In genomic region chr2:68468801-68469200, GRCh38 we compare ENCODE assay signal across 13 cellular contexts. TPM values are rescaled to one million over a fixed set of nuclear protein-coding genes. Genes with fewer than 3 reads are reported as not detected.
DNase-seq lines count a peak whose midpoint lies in the region; ATAC-seq, FAIRE-seq and TF ChIP-seq lines count a peak whose summit lies in the region.
"Had no signal": no experiment of that assay in that cellular context is flagged by ENCODE, and none has a peak within 500 bp of the region (broad histone marks: within the 10 kb centered on the region; RNA-seq: fewer than 3 reads in every experiment).

No MANE protein-coding gene starts in this region.

- BruUV-seq in HepG2 (replicated peaks; lab: Mats Ljungman, UMichigan) = no TSS peak

- FAIRE-seq in HepG2 (lab: Jason Lieb, UNC) = no peak

- 67% methylated on average over 2 of the region's 2 CpGs for WGBS in HepG2 (ENCODE audit: low lambda C conversion rate)
- 79% methylated on average over 2 of the region's 2 CpGs for WGBS in right lobe of liver (ENCODE audit: insufficient coverage, low coverage, low lambda C conversion rate, missing lambda C conversion rate)
- WGBS in tibial nerve, 2 donors = 86 to 88% methylated on average over 2 of the region's 2 CpGs

- no peak for TF ChIP-seq CTCF in HepG2 (CRISPR knock-in tag; IDR thresholded peaks at IDR 0.05)
- no peak for TF ChIP-seq CTCF in right lobe of liver (IDR thresholded peaks at IDR 0.05)
- no peak for TF ChIP-seq CTCF in tibial nerve (IDR thresholded peaks at IDR 0.05)

- H3K36me3 ChIP-seq in HepG2 (replicated peaks in 1 of 2; ENCODE audit: control insufficient read depth in 1 of 2, insufficient read depth in 2 of 2, low read length in 2 of 2) = no peaks in the 10 kb centered on the region
- H3K36me3 ChIP-seq in right lobe of liver = no peaks in the 10 kb centered on the region
- no peaks in the 10 kb centered on the region for H3K36me3 ChIP-seq in SK-N-MC (ENCODE audit: insufficient read depth, low read length)
- H3K36me3 ChIP-seq in iPS-18a (ENCODE audit: control insufficient read depth, low read depth, low read length) = no peaks in the 10 kb centered on the region
- no peaks in the 10 kb centered on the region for H3K36me3 ChIP-seq in tibial nerve
- H3K36me3 ChIP-seq: vagina had no signal

- ATAC-seq in HepG2 = no peak
- ATAC-seq in right lobe of liver = no peak
- ATAC-seq: body of pancreas had no signal

- POLR2A ChIA-PET in HepG2 (lab: Yijun Ruan, JAX) = interaction anchor here (1.3 kb wide), 1 partner anchor 217 kb away, joined by 3 read pairs; the partner anchor contains the start of gene PPP3R1

- H3K27ac ChIP-seq in HepG2 (ENCODE audit: extremely low read length, insufficient read depth, low read length) = no peak overlapping the region
- H3K27ac ChIP-seq in right lobe of liver = no peak overlapping the region
- H3K27ac ChIP-seq in SK-N-MC = no peak overlapping the region
- H3K27ac ChIP-seq in iPS-18a (ENCODE audit: low read length) = no peak overlapping the region
- no peak overlapping the region for H3K27ac ChIP-seq in tibial nerve
- H3K27ac ChIP-seq: body of pancreas had no signal

- H3K9me3 ChIP-seq in HepG2 (ENCODE audit: low read length) (no peaks in the 10 kb centered on the region), right lobe of liver (no peaks in the 10 kb centered on the region), SK-N-MC (ENCODE audit: low read depth, low read length) (no peaks in the 10 kb centered on the region), iPS-18a (ENCODE audit: control insufficient read depth, low read depth, low read length) (no peaks in the 10 kb centered on the region), tibial nerve (no peaks in the 10 kb centered on the region)
- H3K9me3 ChIP-seq: body of pancreas, vagina had no signal

- in situ Hi-C loops in HepG2 (cut with HindIII; ENCODE audit: extremely low pct_ligation_motif_present, low pct_unique_long_range_greater_than_20kb) = loop anchor here (5.0 to 10.0 kb wide), 2 partner anchors 238 to 456 kb away; no protein-coding TSS in a partner anchor

- H3K4me3 ChIP-seq in HepG2 (replicated peaks in 1 of 3; ENCODE audit: insufficient read depth in 1 of 3, low read depth in 2 of 3, low read length in 3 of 3) (no peak overlapping the region; a peak in 2 of 6 replicates), right lobe of liver (no peak overlapping the region), SK-N-MC (peak overlapping the region; percentile 95), iPS-18a (ENCODE audit: low read length) (peak overlapping the region; percentile 91), tibial nerve (no peak overlapping the region)

- TF ChIP-seq EP300 in HepG2 (IDR thresholded peaks at IDR 0.05; ENCODE audit: low read depth in 2 of 2, low read length in 2 of 2) (no peak), HepG2 (CRISPR knock-in tag; IDR thresholded peaks at IDR 0.05; ENCODE audit: borderline replicate concordance) (no peak), tibial nerve (IDR thresholded peaks at IDR 0.05) (no peak)

- H4K20me1 ChIP-seq in HepG2 (ENCODE audit: insufficient read depth, low read length) = no peaks in the 10 kb centered on the region

- no peak for TF ChIP-seq POLR2A in HepG2 (IDR thresholded peaks at IDR 0.05; ENCODE audit: insufficient read depth in 1 of 2, low read depth in 2 of 2, low read length in 2 of 2)
- TF ChIP-seq POLR2A in right lobe of liver (IDR thresholded peaks at IDR 0.05) = no peak
- TF ChIP-seq POLR2A in tibial nerve (IDR thresholded peaks at IDR 0.05) = no peak

- CTCF ChIA-PET in HepG2 (lab: Yijun Ruan, JAX; ENCODE audit: low intra/inter-chr PET ratio, low total read pairs) = no interaction called here

- no peaks in the 10 kb centered on the region for H3K79me2 ChIP-seq in HepG2 (ENCODE audit: insufficient read depth, low read length)

- TF ChIP-seq RAD21 in HepG2 (CRISPR knock-in tag; IDR thresholded peaks at IDR 0.05) = no peak

- DNase-seq in HepG2 (ENCODE audit: low spot score) = no peak
- no peak for DNase-seq in right lobe of liver
- no peak for DNase-seq in SK-N-MC (ENCODE audit: low read depth, low spot score)
- no peak for DNase-seq in tibial nerve (ENCODE audit: low spot score in 2 of 2)
- DNase-seq in NCI-H526 (lab: John Stamatoyannopoulos, UW) = no peak
- DNase-seq in LoVo (ENCODE audit: low spot score) = no peak
- DNase-seq in NCI-H446 (lab: John Stamatoyannopoulos, UW) = no peak
- DNase-seq: activated CD4-positive, alpha-beta T cell treated with anti-CD3 and anti-CD28 coated beads for 48 hours; body of pancreas; NCI-H2029; Right ventricle myocardium superior had no signal

- intact Hi-C loops in HepG2 (cut with micrococcal nuclease; ENCODE audit: unreplicated experiment) = no loop called here
- intact Hi-C loops in right lobe of liver (cut with DNase I) = loop anchor here (10.0 kb wide), 2 partner anchors 246 to 456 kb away; no protein-coding TSS in a partner anchor

- no peak overlapping the region for H3K9ac ChIP-seq in HepG2 (ENCODE audit: insufficient read depth, low read depth, low read length)
- no peak overlapping the region for H3K9ac ChIP-seq in SK-N-MC (ENCODE audit: insufficient read length)
- no peak overlapping the region for H3K9ac ChIP-seq in iPS-18a (ENCODE audit: low read length)

- peak overlapping the region; percentile 68 for H3K4me2 ChIP-seq in HepG2 (ENCODE audit: low read depth, low read length)

- H2AFZ ChIP-seq in HepG2 (ENCODE audit: low read length) = no peak overlapping the region

- H3K27me3 ChIP-seq in HepG2 (ENCODE audit: control insufficient read depth in 1 of 2, insufficient read depth in 2 of 2, low read length in 2 of 2) = no peaks in the 10 kb centered on the region; a peak in 1 of 5 replicates
- no peaks in the 10 kb centered on the region for H3K27me3 ChIP-seq in right lobe of liver
- H3K27me3 ChIP-seq in iPS-18a (ENCODE audit: control insufficient read depth, insufficient read depth, low read length) = no peaks in the 10 kb centered on the region
- no peaks in the 10 kb centered on the region for H3K27me3 ChIP-seq in tibial nerve
- H3K27me3 ChIP-seq: body of pancreas, vagina had no signal

- H3K4me1 ChIP-seq in HepG2 (ENCODE audit: insufficient read depth, low read length) (peaks cover 28% of the 10 kb centered on the region), right lobe of liver (peaks cover 0 to 14% (median 0%) of the 10 kb centered on the region in 4 donors), iPS-18a (ENCODE audit: control insufficient read depth, low read depth, low read length) (peaks cover 6% of the 10 kb centered on the region), tibial nerve (peaks cover 0 to 20% (median 0%) of the 10 kb centered on the region in 4 donors)

RNA-seq across cellular contexts. Expression of gene APLF, which starts 1.4 kb away (rescaled TPM):
- 2.0 and 2.2 TPM in 2 replicates for total RNA-seq in HepG2 (2016; rRNA removed; fragmentation: Illumina TruSeq; extraction: Trizol)
- 13.5 and 14.5 TPM in 2 replicates for total RNA-seq in HepG2 (2016; cell fraction: cytosol; rRNA removed; fragmentation: Illumina TruSeq; extraction: Trizol; ENCODE audit: low read depth)
- total RNA-seq in HepG2 (2016; cell fraction: insoluble cytoplasmic fraction; rRNA removed; fragmentation: Illumina TruSeq; extraction: Trizol) = 1.7 and 2.3 TPM in 2 replicates
- total RNA-seq in HepG2 (2016; cell fraction: membrane; rRNA removed; fragmentation: Illumina TruSeq; extraction: Trizol) = 7.8 and 9.4 TPM in 2 replicates
- 2.2 and 2.3 TPM in 2 replicates for total RNA-seq in HepG2 (2016; cell fraction: nucleus; rRNA removed; fragmentation: Illumina TruSeq; extraction: Trizol)
- polyA plus RNA-seq in HepG2 (2011; rRNA removed) = 0.45 and 0.57 TPM in 2 replicates
- 0.24 and 0.33 TPM in 2 replicates for polyA plus RNA-seq in HepG2 (2011; cell fraction: cytosol; rRNA removed)
- polyA plus RNA-seq in HepG2 (2011; cell fraction: nucleus; rRNA removed) = 0.34 and 0.47 TPM in 2 replicates
- 0.60 and 0.76 TPM in 2 replicates for polyA plus RNA-seq in HepG2 (2012)
- polyA plus RNA-seq in HepG2 (2016; cell fraction: cytosol; fragmentation: Illumina TruSeq; extraction: Trizol; ENCODE audit: low read depth) = 0.14 and 0.24 TPM in 2 replicates
- polyA plus RNA-seq in HepG2 (2016; cell fraction: insoluble cytoplasmic fraction; fragmentation: Illumina TruSeq; extraction: Trizol; ENCODE audit: low read depth) = 1.5 and 2.1 TPM in 2 replicates
- 0.31 and 0.42 TPM in 2 replicates for polyA plus RNA-seq in HepG2 (2016; cell fraction: membrane; fragmentation: Illumina TruSeq; extraction: Trizol; ENCODE audit: low read depth)
- 1.4 and 1.7 TPM in 2 replicates for polyA plus RNA-seq in HepG2 (2016; cell fraction: nucleus; fragmentation: Illumina TruSeq; extraction: Trizol; ENCODE audit: insufficient read depth, low read depth)
- 0.05 and 0.44 TPM in 2 replicates for polyA minus RNA-seq in HepG2 (2011; rRNA and poly(A)+ RNA removed; ENCODE audit: low replicate concordance)
- 0.79 and 2.0 TPM in 2 replicates for polyA minus RNA-seq in HepG2 (2011; cell fraction: cytosol; rRNA and poly(A)+ RNA removed)
- 3.0 and 4.1 TPM in 2 replicates for polyA minus RNA-seq in HepG2 (2011; cell fraction: nucleus; rRNA and poly(A)+ RNA removed)
- total RNA-seq in right lobe of liver = 1 to 10 TPM; 1.3 to 2.3 (median 1.9) TPM
- total RNA-seq in tibial nerve = 10 to 100 TPM in 3 of 4 donors, 1 to 10 TPM in 1; 6.9 to 11.6 (median 10.6) TPM

RNA-seq across cellular contexts. Expression of gene FBXO48, which starts 1.7 kb away (rescaled TPM):
- total RNA-seq in HepG2 (2016; rRNA removed; fragmentation: Illumina TruSeq; extraction: Trizol) (0.42 and 0.59 TPM in 2 replicates), right lobe of liver (1 to 10 TPM in 4 of 6 experiments, under 1 TPM in 2; 0.82 to 1.5 (median 1.2) TPM), tibial nerve (1 to 10 TPM in 3 of 4 donors, under 1 TPM in 1; 0.60 to 2.0 (median 1.2) TPM)
- total RNA-seq in HepG2 (2016; cell fraction: cytosol; rRNA removed; fragmentation: Illumina TruSeq; extraction: Trizol; ENCODE audit: low read depth) = 0.18 and 0.20 TPM in 2 replicates
- 0.41 and 0.59 TPM in 2 replicates for total RNA-seq in HepG2 (2016; cell fraction: insoluble cytoplasmic fraction; rRNA removed; fragmentation: Illumina TruSeq; extraction: Trizol)
- 0.41 and 0.56 TPM in 2 replicates for total RNA-seq in HepG2 (2016; cell fraction: membrane; rRNA removed; fragmentation: Illumina TruSeq; extraction: Trizol)
- 0.56 and 0.69 TPM in 2 replicates for total RNA-seq in HepG2 (2016; cell fraction: nucleus; rRNA removed; fragmentation: Illumina TruSeq; extraction: Trizol)
- polyA plus RNA-seq in HepG2 (2011; rRNA removed) = 0.86 and 1.1 TPM in 2 replicates
- polyA plus RNA-seq in HepG2 (2011; cell fraction: cytosol; rRNA removed) = 0.32 and 0.64 TPM in 2 replicates
- 0.53 and 0.93 TPM in 2 replicates for polyA plus RNA-seq in HepG2 (2011; cell fraction: nucleus; rRNA removed)
- 0.45 and 0.62 TPM in 2 replicates for polyA plus RNA-seq in HepG2 (2012)
- polyA plus RNA-seq in HepG2 (2016; cell fraction: cytosol; fragmentation: Illumina TruSeq; extraction: Trizol; ENCODE audit: low read depth) = 0.22 and 0.27 TPM in 2 replicates
- 0.68 and 0.71 TPM in 2 replicates for polyA plus RNA-seq in HepG2 (2016; cell fraction: insoluble cytoplasmic fraction; fragmentation: Illumina TruSeq; extraction: Trizol; ENCODE audit: low read depth)
- 0.33 and 0.52 TPM in 2 replicates for polyA plus RNA-seq in HepG2 (2016; cell fraction: membrane; fragmentation: Illumina TruSeq; extraction: Trizol; ENCODE audit: low read depth)
- 1.5 and 1.6 TPM in 2 replicates for polyA plus RNA-seq in HepG2 (2016; cell fraction: nucleus; fragmentation: Illumina TruSeq; extraction: Trizol; ENCODE audit: insufficient read depth, low read depth)
- 0.28 and 0.68 TPM in 2 replicates for polyA minus RNA-seq in HepG2 (2011; rRNA and poly(A)+ RNA removed; ENCODE audit: low replicate concordance)
- polyA minus RNA-seq in HepG2 (2011; cell fraction: cytosol; rRNA and poly(A)+ RNA removed) = 0.44 and 0.49 TPM in 2 replicates
- 1.5 and 1.6 TPM in 2 replicates for polyA minus RNA-seq in HepG2 (2011; cell fraction: nucleus; rRNA and poly(A)+ RNA removed)

Comparison
In these comparisons a context has a peak if more than half of its experiments do, and no peak if none do; other contexts are left out.
1. H3K4me3 ChIP-seq: peak in SK-N-MC (single experiment) and iPS-18a (single experiment); none in HepG2 (0 of 3), right lobe of liver (0 of 3) and tibial nerve (0 of 4).